ENCODE assay signal across 9 cellular contexts in genomic region chr20:36541227-36542018, GRCh38. TPM values are rescaled to one million over a fixed set of nuclear protein-coding genes. Genes with fewer than 3 reads are reported as not detected.
DNase-seq lines count a peak whose midpoint lies in the region; ATAC-seq, FAIRE-seq and TF ChIP-seq lines count a peak whose summit lies in the region.
"Had no signal": no experiment of that assay in that cellular context is flagged by ENCODE, and none has a peak within 500 bp of the region (broad histone marks: within the 10 kb centered on the region; RNA-seq: fewer than 3 reads in every experiment).

Gene MYL9 (plus strand): TSS chr20:36541519. CDS start chr20:36544885, 3,366 bp downstream.

- no peaks in the 10 kb centered on the region for H3K9me1 ChIP-seq in keratinocyte (ENCODE audit: control insufficient read depth, extremely low read depth, insufficient read depth, low read length)

- no peak for TF ChIP-seq POLR2A in spleen (IDR thresholded peaks at IDR 0.05)

- peak within 1 kb of the TSS; percentile 94 to 97 for H3K4me3 ChIP-seq in cardiac fibroblast (replicated peaks in 1 of 2; ENCODE audit: low read depth in 2 of 2, low read length in 2 of 2)
- H3K4me3 ChIP-seq in keratinocyte (ENCODE audit: control insufficient read depth in 2 of 3, extremely low read depth in 1 of 3, insufficient read depth in 2 of 3, low read depth in 1 of 3, low read length in 3 of 3) = peak within 1 kb of the TSS in 2 of 3 experiments; percentile 13 to 20
- peak within 1 kb of the TSS; percentile 39 to 74 (median 46) for H3K4me3 ChIP-seq in spleen

- no peak within 1 kb of the TSS for H3K27ac Mint-ChIP-seq in activated naive CD8-positive, alpha-beta T cell treated with anti-CD3 and anti-CD28 coated beads, Interleukin-2, amount 10 ng/mL, durations not matched to agents 7 days and 5 days
- H3K27ac Mint-ChIP-seq in activated naive CD8-positive, alpha-beta T cell treated with anti-CD3 and anti-CD28 coated beads for 36 hours = no peak within 1 kb of the TSS

- H3K79me2 ChIP-seq in keratinocyte (ENCODE audit: control insufficient read depth, insufficient read depth, low read length) = no peaks in the 10 kb centered on the region

- H3K27ac ChIP-seq in keratinocyte (ENCODE audit: control insufficient read depth, insufficient read depth, low read length) = no peak within 1 kb of the TSS
- peak within 1 kb of the TSS; percentile 27 to 86 (median 80) for H3K27ac ChIP-seq in spleen

- no peaks in the 10 kb centered on the region for H3K36me3 Mint-ChIP-seq in activated naive CD8-positive, alpha-beta T cell treated with anti-CD3 and anti-CD28 coated beads, Interleukin-2, amount 10 ng/mL, durations not matched to agents 7 days and 5 days
- H3K36me3 Mint-ChIP-seq in activated naive CD8-positive, alpha-beta T cell treated with anti-CD3 and anti-CD28 coated beads for 36 hours = no peaks in the 10 kb centered on the region

- H3K9me3 ChIP-seq in keratinocyte (ENCODE audit: control insufficient read depth, low read depth, low read length) = no peaks in the 10 kb centered on the region
- H3K9me3 ChIP-seq in spleen = no peaks in the 10 kb centered on the region

- POLR2A ChIA-PET in activated naive CD8-positive, alpha-beta T cell treated with anti-CD3 and anti-CD28 coated beads, Interleukin-2, amount 10 ng/mL, durations not matched to agents 7 days and 5 days (lab: Charles Lee) = no interaction called here

- intact Hi-C loops in spleen (cut with DNase I; ENCODE audit: low total_unique reads) = no loop called here

- H3K27me3 ChIP-seq in keratinocyte (ENCODE audit: control insufficient read depth, extremely low read depth, insufficient read depth, low read length) (no peaks in the 10 kb centered on the region), spleen (replicated peaks in 1 of 7) (peaks cover 0 to 13% (median 0%) of the 10 kb centered on the region in 7 donors)

- 13 to 28% (median 14%) methylated on average over 21 to 48 of the region's 48 CpGs for WGBS in spleen, 5 donors

- H3K27me3 Mint-ChIP-seq in activated naive CD8-positive, alpha-beta T cell treated with anti-CD3 and anti-CD28 coated beads, Interleukin-2, amount 10 ng/mL, durations not matched to agents 7 days and 5 days = no peaks in the 10 kb centered on the region
- no peaks in the 10 kb centered on the region for H3K27me3 Mint-ChIP-seq in activated naive CD8-positive, alpha-beta T cell treated with anti-CD3 and anti-CD28 coated beads for 36 hours

- H4K20me1 ChIP-seq in keratinocyte (ENCODE audit: control insufficient read depth, extremely low read depth, insufficient read depth, low read length) = no peaks in the 10 kb centered on the region

- H3K4me1 ChIP-seq in keratinocyte (ENCODE audit: control insufficient read depth, extremely low read depth, insufficient read depth, low read length) (no peaks in the 10 kb centered on the region), spleen (peaks cover 0 to 66% (median 40%) of the 10 kb centered on the region in 6 donors)

- FAIRE-seq in keratinocyte (lab: Jason Lieb, UNC) = no peak
- FAIRE-seq: G401.6 had no signal

- H3K36me3 ChIP-seq in keratinocyte (ENCODE audit: control insufficient read depth in 2 of 2, extremely low read depth in 1 of 2, insufficient read depth in 2 of 2, low read length in 2 of 2) = no peaks in the 10 kb centered on the region
- H3K36me3 ChIP-seq in spleen = peaks cover 0 to 18% (median 0%) of the 10 kb centered on the region in 6 donors

- H2AFZ ChIP-seq in keratinocyte (ENCODE audit: control insufficient read depth, low read length) = peak within 1 kb of the TSS; percentile 12

- peak within 1 kb of the TSS; percentile 16 for H3K4me3 Mint-ChIP-seq in activated naive CD8-positive, alpha-beta T cell treated with anti-CD3 and anti-CD28 coated beads, Interleukin-2, amount 10 ng/mL, durations not matched to agents 7 days and 5 days
- no peak within 1 kb of the TSS for H3K4me3 Mint-ChIP-seq in activated naive CD8-positive, alpha-beta T cell treated with anti-CD3 and anti-CD28 coated beads for 36 hours

- H3K4me2 ChIP-seq in keratinocyte (ENCODE audit: control insufficient read depth, extremely low read depth, insufficient read depth, low read depth, low read length) = peak within 1 kb of the TSS; percentile 41

- peak; percentile 21 for ATAC-seq in activated naive CD8-positive, alpha-beta T cell treated with anti-CD3 and anti-CD28 coated beads, Interleukin-2, amount 10 ng/mL, durations not matched to agents 7 days and 5 days (ENCODE audit: low read depth)
- no peak for ATAC-seq in HG03135 (IDR thresholded peaks at IDR 0.05; ENCODE audit: unreplicated experiment)

- no peak for TF ChIP-seq CTCF in cardiac fibroblast (IDR thresholded peaks at IDR 0.05; ENCODE audit: low read depth, low read length)
- TF ChIP-seq CTCF in keratinocyte (optimal IDR thresholded peaks at IDR 0.05 in 1 of 3, IDR thresholded peaks at IDR 0.05 in 1 of 3, conservative IDR thresholded peaks at IDR 0.05 in 1 of 3; ENCODE audit: extremely low read depth in 1 of 3, insufficient read depth in 2 of 3, low read length in 3 of 3) = peak in 1 of 3 experiments; percentile 3
- TF ChIP-seq CTCF in spleen (IDR thresholded peaks at IDR 0.05 in 8 of 11, conservative IDR thresholded peaks at IDR 0.05 in 3 of 11) = no peak

- dilution Hi-C loops in keratinocyte (cut with MboI; ENCODE audit: extremely low pct_ligation_motif_present, low sequenced_read_pairs) = no loop called here

- H3K9me3 Mint-ChIP-seq in activated naive CD8-positive, alpha-beta T cell treated with anti-CD3 and anti-CD28 coated beads, Interleukin-2, amount 10 ng/mL, durations not matched to agents 7 days and 5 days = no peaks in the 10 kb centered on the region
- H3K9me3 Mint-ChIP-seq in activated naive CD8-positive, alpha-beta T cell treated with anti-CD3 and anti-CD28 coated beads for 36 hours = no peaks in the 10 kb centered on the region

- H3K4me1 Mint-ChIP-seq in activated naive CD8-positive, alpha-beta T cell treated with anti-CD3 and anti-CD28 coated beads, Interleukin-2, amount 10 ng/mL, durations not matched to agents 7 days and 5 days = peaks cover 2% of the 10 kb centered on the region
- peaks cover 5% of the 10 kb centered on the region for H3K4me1 Mint-ChIP-seq in activated naive CD8-positive, alpha-beta T cell treated with anti-CD3 and anti-CD28 coated beads for 36 hours

- DNase-seq in activated naive CD8-positive, alpha-beta T cell treated with anti-CD3 and anti-CD28 coated beads, Interleukin-2, amount 10 ng/mL, durations not matched to agents 7 days and 5 days = no peak
- no peak for DNase-seq in activated naive CD8-positive, alpha-beta T cell treated with anti-CD3 and anti-CD28 coated beads for 36 hours
- DNase-seq in cardiac fibroblast (ENCODE audit: low read depth in 2 of 2) (peak; percentile 81 to 85), keratinocyte (ENCODE audit: low read depth, low spot score) (no peak), spleen (peak; percentile 92), A172 (ENCODE audit: low spot score) (no peak), UCSD-AML1 (lab: John Stamatoyannopoulos, UW; ENCODE audit: unreplicated experiment) (no peak)

- H3K9ac ChIP-seq in keratinocyte (ENCODE audit: control insufficient read depth, extremely low read depth, insufficient read depth, low read length) = no peak within 1 kb of the TSS

RNA-seq across cellular contexts. Expression of gene MYL9, which starts in this region (rescaled TPM):
- total RNA-seq in activated naive CD8-positive, alpha-beta T cell treated with anti-CD3 and anti-CD28 coated beads, Interleukin-2, amount 10 ng/mL, durations not matched to agents 7 days and 5 days = under 1 TPM; 0.51 to 0.61 TPM
- total RNA-seq in activated naive CD8-positive, alpha-beta T cell treated with anti-CD3 and anti-CD28 coated beads for 36 hours = under 1 TPM in 1 of 2 experiments, not detected in 1; 0.12 TPM
- polyA plus RNA-seq in keratinocyte = 1.7 to 5.2 TPM (median 2.8 TPM) in 3 replicates
- polyA plus RNA-seq in keratinocyte (2011; ENCODE audit: low read depth) = 0.12 TPM
- 9.3 and 14.5 TPM in 2 replicates for polyA plus RNA-seq in keratinocyte (2011; cell fraction: cytosol; rRNA removed)
- 4.0 and 7.9 TPM in 2 replicates for polyA plus RNA-seq in keratinocyte (2011; cell fraction: nucleus; rRNA removed)
- 6.3 and 7.3 TPM in 2 replicates for polyA plus RNA-seq in keratinocyte (2012; ENCODE audit: low replicate concordance)
- polyA minus RNA-seq in keratinocyte = 3.2 to 6.9 TPM (median 4.8 TPM) in 3 replicates
- polyA minus RNA-seq in keratinocyte (2011; cell fraction: cytosol; rRNA and poly(A)+ RNA removed) = 19.0 TPM
- polyA minus RNA-seq in keratinocyte (2011; cell fraction: nucleus; rRNA and poly(A)+ RNA removed) = 1.5 and 3.2 TPM in 2 replicates
- total RNA-seq in spleen = 100 to 1,000 TPM in 3 of 7 donors, 10 to 100 TPM in 4; 30.4 to 369 (median 86.3) TPM
- polyA plus RNA-seq in spleen = 100 to 1,000 TPM in 1 of 3 donors, 10 to 100 TPM in 2; 56.3 to 154 (median 80.1) TPM
- total RNA-seq in A172 (2014; rRNA removed; shearing (Covaris generic)) = 9.4 and 9.8 TPM in 2 replicates

Comparison
In these comparisons a context has a peak if more than half of its experiments do, and no peak if none do; other contexts are left out.
1. Peak in ATAC-seq in activated naive CD8-positive, alpha-beta T cell treated with anti-CD3 and anti-CD28 coated beads, Interleukin-2, amount 10 ng/mL, durations not matched to agents 7 days and 5 days; RNA of the gene not detected or under 1 TPM.
2. DNase-seq: peak in cardiac fibroblast (2 of 2) and spleen (single experiment); none in activated naive CD8-positive, alpha-beta T cell treated with anti-CD3 and anti-CD28 coated beads, Interleukin-2, amount 10 ng/mL, durations not matched to agents 7 days and 5 days (single experiment), activated naive CD8-positive, alpha-beta T cell treated with anti-CD3 and anti-CD28 coated beads for 36 hours (single experiment), keratinocyte (single experiment), A172 (single experiment) and UCSD-AML1 (single experiment).
3. H3K4me3 ChIP-seq: peak in every context shown above with its lines; median percentile 96 in cardiac fibroblast; 46 in spleen; 16 in keratinocyte.